Comparison of ENCODE assay signal across 11 cellular contexts in the genomic region with DNA sequence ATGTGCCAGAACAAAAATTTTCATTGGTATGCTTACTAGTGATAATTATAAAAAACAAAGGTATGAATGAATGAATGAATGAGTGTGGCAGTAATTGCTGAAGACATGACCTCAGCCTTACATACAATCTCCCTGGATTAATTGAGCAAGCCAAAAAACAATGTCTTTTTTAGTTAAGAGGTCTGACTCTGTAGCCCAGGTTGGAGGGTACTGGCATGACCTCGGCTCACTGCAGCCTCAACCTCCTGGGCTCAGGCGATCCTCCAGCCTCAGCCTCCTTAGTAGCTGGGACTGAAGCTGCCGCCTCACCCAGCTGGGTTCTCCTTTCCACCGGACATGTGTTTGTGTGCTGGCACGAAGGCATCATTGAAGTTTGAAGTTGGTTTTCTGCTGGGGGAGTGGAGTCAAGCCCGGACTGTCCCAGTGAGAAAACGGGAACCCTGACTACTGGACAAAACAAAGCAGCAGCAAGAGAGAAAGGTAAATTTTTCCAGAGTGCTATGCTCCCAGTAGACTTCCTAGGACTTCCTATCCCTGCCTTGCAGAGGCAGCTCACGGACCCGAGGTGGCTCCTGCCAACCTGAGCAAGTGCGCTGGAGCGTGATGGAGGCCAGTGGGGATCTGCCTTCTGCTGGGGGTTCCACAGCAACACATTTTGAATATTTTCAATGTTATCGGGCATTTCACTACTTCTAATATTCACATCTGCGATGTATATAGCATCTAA. TPM values are rescaled to one million over a fixed set of nuclear protein-coding genes. Genes with fewer than 3 reads are reported as not detected.
DNase-seq lines count a peak whose midpoint lies in the region; ATAC-seq and TF ChIP-seq lines count a peak whose summit lies in the region.
"Had no signal": no experiment of that assay in that cellular context is flagged by ENCODE, and none has a peak within 500 bp of the region (broad histone marks: within the 10 kb centered on the region; RNA-seq: fewer than 3 reads in every experiment).

No MANE protein-coding gene starts in this region.

- H3K4me1 ChIP-seq in colonic mucosa = no peaks in the 10 kb centered on the region

- no peaks in the 10 kb centered on the region for H3K27me3 ChIP-seq in colonic mucosa
- H3K27me3 ChIP-seq: SJSA1 had no signal

- intact Hi-C loops in colonic mucosa (cut with DNase I) = loop anchor here (5.0 kb wide), 1 partner anchor 154 kb away; a partner anchor contains a TSS

- ATAC-seq in omental fat pad (ENCODE audit: low FRiP score) = no peak
- no peak for ATAC-seq in GM21367 (IDR thresholded peaks at IDR 0.05; ENCODE audit: unreplicated experiment)

- H3K36me3 ChIP-seq in colonic mucosa = no peaks in the 10 kb centered on the region

- no peak overlapping the region for H3K9ac ChIP-seq in colonic mucosa (ENCODE audit: low read depth in 2 of 2, low read length in 2 of 2)

- no peaks in the 10 kb centered on the region for H3K9me3 ChIP-seq in colonic mucosa
- H3K9me3 ChIP-seq: psoas muscle, SJSA1 had no signal

- H3K27ac ChIP-seq in colonic mucosa = no peak overlapping the region
- H3K27ac ChIP-seq: SJSA1 had no signal

- TF ChIP-seq CTCF in colonic mucosa (IDR thresholded peaks at IDR 0.05) (no peak), omental fat pad (IDR thresholded peaks at IDR 0.05) (no peak), foreskin fibroblast (IDR thresholded peaks at IDR 0.05; ENCODE audit: low read depth, low read length) (no peak)

- H3K4me3 ChIP-seq in colonic mucosa (no peak overlapping the region), foreskin fibroblast (ENCODE audit: low read depth in 1 of 2, low read length in 2 of 2) (no peak overlapping the region)
- H3K4me3 ChIP-seq: SJSA1 had no signal

- DNase-seq in DMS53 (lab: John Stamatoyannopoulos, UW) = peak; percentile 57
- no peak for DNase-seq in DMS53 treated with DMSO at 0.1 percent for 48 hours (lab: John Stamatoyannopoulos, UW; ENCODE audit: unreplicated experiment)
- DNase-seq in NCI-H146 treated with DMSO at 0.1 percent for 48 hours (lab: John Stamatoyannopoulos, UW; ENCODE audit: unreplicated experiment) = peak; percentile 54
- peak; percentile 18 for DNase-seq in colonic mucosa
- peak; percentile 8 for DNase-seq in omental fat pad (ENCODE audit: low spot score)
- no peak for DNase-seq in foreskin fibroblast
- DNase-seq in MV-4-11 (lab: John Stamatoyannopoulos, UW) = no peak
- DNase-seq: activated gamma-delta T cell had no signal

RNA-seq across cellular contexts. Expression of a gene that starts 6.4 kb away (rescaled TPM):
- total RNA-seq in colonic mucosa (100 to 1,000 TPM in 1 of 2 donors, 10 to 100 TPM in 1; 50.6 to 117 TPM), omental fat pad (100 to 1,000 TPM; 102 to 221 (median 130) TPM)

RNA-seq across cellular contexts. Expression of a gene that starts 19.5 kb away (rescaled TPM):
- total RNA-seq in colonic mucosa (100 to 1,000 TPM in 1 of 2 donors, 10 to 100 TPM in 1; 85.0 to 160 TPM), omental fat pad (100 to 1,000 TPM in 1 of 4 donors, 10 to 100 TPM in 3; 43.1 to 104 (median 57.0) TPM)

Comparison
In these comparisons a context has a peak if more than half of its experiments do, and no peak if none do; other contexts are left out.
1. DNase-seq: peak in DMS53 (single experiment), NCI-H146 treated with DMSO at 0.1 percent for 48 hours (single experiment), colonic mucosa (single experiment) and omental fat pad (single experiment); none in DMS53 treated with DMSO at 0.1 percent for 48 hours (single experiment), foreskin fibroblast (0 of 2) and MV-4-11 (single experiment).